17 cellular contexts compared by ENCODE assay signal in genomic region chr20:57755609-57756008, GRCh38. TPM values are rescaled to one million over a fixed set of nuclear protein-coding genes. Genes with fewer than 3 reads are reported as not detected.
DNase-seq lines count a peak whose midpoint lies in the region; ATAC-seq, FAIRE-seq and TF ChIP-seq lines count a peak whose summit lies in the region.
"Had no signal": no experiment of that assay in that cellular context is flagged by ENCODE, and none has a peak within 500 bp of the region (broad histone marks: within the 10 kb centered on the region; RNA-seq: fewer than 3 reads in every experiment).

No MANE protein-coding gene starts in this region.

- H3K9me3 Mint-ChIP-seq in endothelial cell (ENCODE audit: unreplicated experiment), result no peaks in the 10 kb centered on the region

- peaks cover 1% of the 10 kb centered on the region for H3K27me3 Mint-ChIP-seq in endothelial cell (ENCODE audit: unreplicated experiment)

- no peak overlapping the region for H3K27ac Mint-ChIP-seq in endothelial cell (ENCODE audit: unreplicated experiment)
- H3K27ac Mint-ChIP-seq: CD8-positive, alpha-beta T cell had no signal

- H3K4me3 Mint-ChIP-seq in endothelial cell (ENCODE audit: unreplicated experiment), result no peak overlapping the region
- H3K4me3 Mint-ChIP-seq: CD8-positive, alpha-beta T cell had no signal

- intact Hi-C loops in sciatic nerve (cut with DNase I), result no loop called here

- H3K27ac ChIP-seq in 22Rv1, result peak overlapping the region; percentile 97
- peak overlapping the region; percentile 96 for H3K27ac ChIP-seq in C4-2B
- peak overlapping the region; percentile 100 for H3K27ac ChIP-seq in VCaP
- H3K27ac ChIP-seq: BLaER1 had no signal

- FAIRE-seq in GM19239 (lab: Jason Lieb, UNC), result no peak
- FAIRE-seq: A549 had no signal

- TF ChIP-seq CTCF in 22Rv1 (IDR thresholded peaks at IDR 0.05), result no peak
- TF ChIP-seq CTCF in C4-2B (conservative IDR thresholded peaks at IDR 0.05), result no peak
- TF ChIP-seq CTCF in VCaP (conservative IDR thresholded peaks at IDR 0.05), result no peak
- TF ChIP-seq CTCF in endothelial cell (IDR thresholded peaks at IDR 0.05; ENCODE audit: unreplicated experiment), result no peak

- peaks cover 4% of the 10 kb centered on the region for H3K4me1 Mint-ChIP-seq in endothelial cell (ENCODE audit: unreplicated experiment)

- no peaks in the 10 kb centered on the region for H3K36me3 Mint-ChIP-seq in endothelial cell (ENCODE audit: low read depth, unreplicated experiment)
- H3K36me3 Mint-ChIP-seq: CD8-positive, alpha-beta T cell had no signal

- peak; percentile 3 for DNase-seq in sciatic nerve (ENCODE audit: low spot score)
- no peak for DNase-seq in HEK293T (ENCODE audit: extremely low spot score)
- no peak for DNase-seq in endothelial cell (ENCODE audit: low spot score)
- DNase-seq in GM19239 (ENCODE audit: insufficient read length, low spot score), result no peak
- DNase-seq: AML-193; Calu3; CD8-positive, alpha-beta T cell; DMS79 treated with DMSO at 0.1 percent for 48 hours; GF-D8; GOT3; H7 had no signal

- POLR2A ChIA-PET in HEK293T (lab: Yijun Ruan, JAX), result no interaction called here

- no peak for ATAC-seq in sciatic nerve
- ATAC-seq: A549; CD8-positive, alpha-beta T cell; HCT116 had no signal

- CTCF ChIA-PET in HEK293T (lab: Yijun Ruan, JAX), result no interaction called here

TF ChIP-seq in HEK293T, 16 proteins besides CTCF, POLR2A, EP300 and RAD21:
- TF ChIP-seq HDGF (IDR thresholded peaks at IDR 0.05; ENCODE audit: borderline replicate concordance), result no peak
- no peak for TF ChIP-seq SP1 (IDR thresholded peaks at IDR 0.05)
- no peak for TF ChIP-seq ZNF384 (IDR thresholded peaks at IDR 0.05)
- TF ChIP-seq L3MBTL2 (conservative IDR thresholded peaks at IDR 0.05), result no peak
- TF ChIP-seq LEF1 (IDR thresholded peaks at IDR 0.05; ENCODE audit: borderline replicate concordance), result no peak
- TF ChIP-seq PKNOX1 (IDR thresholded peaks at IDR 0.05), result no peak
- TF ChIP-seq BHLHE40 (IDR thresholded peaks at IDR 0.05; ENCODE audit: borderline replicate concordance), result no peak
- no peak for TF ChIP-seq ARNT (IDR thresholded peaks at IDR 0.05)
- TF ChIP-seq FOXA1 (IDR thresholded peaks at IDR 0.05), result no peak
- TF ChIP-seq FOXM1 (IDR thresholded peaks at IDR 0.05; ENCODE audit: borderline replicate concordance), result no peak
- TF ChIP-seq TARDBP (IDR thresholded peaks at IDR 0.05), result no peak
- no peak for TF ChIP-seq FOXK2 (IDR thresholded peaks at IDR 0.05)
- TF ChIP-seq NFRKB (IDR thresholded peaks at IDR 0.05), result no peak
- no peak for TF ChIP-seq CTBP1 (IDR thresholded peaks at IDR 0.05; ENCODE audit: borderline replicate concordance)
- TF ChIP-seq SUZ12 (IDR thresholded peaks at IDR 0.05), result no peak

RNA-seq across cellular contexts. Expression of gene PMEPA1, which starts 45.8 kb away (rescaled TPM):
- total RNA-seq in sciatic nerve (26.3 TPM), endothelial cell (ENCODE audit: unreplicated experiment) (61.3 TPM)
